ENCODE assay signal across 25 cellular contexts in genomic region chr2:30869988-30870387, GRCh38.
DNase-seq lines count a peak whose midpoint lies in the region; ATAC-seq, FAIRE-seq and TF ChIP-seq lines count a peak whose summit lies in the region.
"Had no signal": no experiment of that assay in that cellular context is flagged by ENCODE, and none has a peak within 500 bp of the region (broad histone marks: within the 10 kb centered on the region; RNA-seq: fewer than 3 reads in every experiment).

No MANE protein-coding gene starts in this region.

- H3K4me3 ChIP-seq in BLaER1, result no peak overlapping the region
- H3K4me3 ChIP-seq in HCT116 (replicated peaks in 1 of 2; ENCODE audit: low read depth in 1 of 2, low read length in 2 of 2), result no peak overlapping the region
- H3K4me3 ChIP-seq in epithelial cell of esophagus (ENCODE audit: low read length), result no peak overlapping the region
- H3K4me3 ChIP-seq in CD8-positive, alpha-beta T cell (ENCODE audit: low read depth, low read length), result no peak overlapping the region
- H3K4me3 ChIP-seq: BLaER1 treated with 17β-estradiol and CSF1 and Interleukin-3, amounts not matched to agents 10 nM and 100 nM; MG63 had no signal

- no peaks in the 10 kb centered on the region for H4K20me1 ChIP-seq in BLaER1
- H4K20me1 ChIP-seq in HCT116 (ENCODE audit: insufficient read depth), result no peaks in the 10 kb centered on the region

- H3K27ac ChIP-seq in BLaER1 (no peak overlapping the region), HCT116 (ENCODE audit: low read depth, low read length) (no peak overlapping the region)
- no peak overlapping the region for H3K27ac ChIP-seq in CD8-positive, alpha-beta T cell (ENCODE audit: low read depth, low read length)
- H3K27ac ChIP-seq: BLaER1 treated with 17β-estradiol and CSF1 and Interleukin-3, amounts not matched to agents 10 nM and 100 nM had no signal

- RAD21 ChIA-PET in HCT116 (lab: Charles Lee; ENCODE audit: low non-redundant PET in 1 of 2, low total read pairs in 2 of 2, uncharacterized antibody in 2 of 2, unreplicated experiment in 2 of 2), result no interaction called here

- H2AFZ ChIP-seq in HCT116 (ENCODE audit: low read depth, low read length, poor library complexity, severe bottlenecking), result no peak overlapping the region

- H3K9me2 ChIP-seq in HCT116 (ENCODE audit: insufficient read depth), result no peaks in the 10 kb centered on the region
- H3K9me2 ChIP-seq: SK-N-SH had no signal

- H3K79me2 ChIP-seq in HCT116 (ENCODE audit: insufficient read depth, low read length), result no peaks in the 10 kb centered on the region

- peaks cover 2% of the 10 kb centered on the region for H3K4me1 Mint-ChIP-seq in CD8-positive, alpha-beta T cell (ENCODE audit: low read depth)
- peaks cover 5 to 15% (median 10%) of the 10 kb centered on the region in 4 donors for H3K4me1 Mint-ChIP-seq in naive thymus-derived CD8-positive, alpha-beta T cell

- H3K9me3 ChIP-seq in BLaER1 (peaks cover 30% of the 10 kb centered on the region), HCT116 (ENCODE audit: control insufficient read depth in 1 of 2, insufficient read depth in 1 of 2, low read depth in 1 of 2, low read length in 2 of 2) (no peaks in the 10 kb centered on the region)
- no peaks in the 10 kb centered on the region for H3K9me3 ChIP-seq in CD8-positive, alpha-beta T cell (ENCODE audit: low read length)
- H3K9me3 ChIP-seq: SK-N-SH had no signal

- DNase-seq in HCT116 (ENCODE audit: low read depth, low spot score) (no peak), epithelial cell of esophagus (ENCODE audit: low read depth) (peak; percentile 55), kidney glomerular epithelial cell (lab: John Stamatoyannopoulos, UW) (peak; percentile 43), HEK293T (ENCODE audit: extremely low spot score) (no peak), GM19239 (ENCODE audit: insufficient read length, low spot score) (no peak)
- no peak for DNase-seq in CD8-positive, alpha-beta T cell
- no peak for DNase-seq in naive thymus-derived CD8-positive, alpha-beta T cell
- DNase-seq: CD4-positive, alpha-beta T cell; COR-L47; EL; GDM1; GOT3; IMR-90; KG1; MG63; NCI-H1105 treated with DMSO at 0.1 percent for 48 hours; NCI-H146; NCI-H2029; NCI-H446; NCI-H524 treated with DMSO at 0.1 percent for 48 hours; NCI-H774; SK-N-SH had no signal

- no peak overlapping the region for H3K9ac ChIP-seq in BLaER1
- H3K9ac ChIP-seq in HCT116 (ENCODE audit: low read length), result no peak overlapping the region
- H3K9ac ChIP-seq: BLaER1 treated with 17β-estradiol and CSF1 and Interleukin-3, amounts not matched to agents 10 nM and 100 nM; SK-N-SH had no signal

- TF ChIP-seq CTCF in HCT116 (IDR thresholded peaks at IDR 0.05 in 2 of 3, conservative IDR thresholded peaks at IDR 0.05 in 1 of 3; ENCODE audit: borderline replicate concordance in 1 of 3, insufficient read depth in 1 of 3, low read depth in 2 of 3, low read length in 2 of 3) (no peak), epithelial cell of esophagus (IDR thresholded peaks at IDR 0.05; ENCODE audit: insufficient read depth, low read depth, low read length, missing control alignments) (no peak)
- TF ChIP-seq CTCF in CD8-positive, alpha-beta T cell (IDR thresholded peaks at IDR 0.05), result no peak

- FAIRE-seq in GM19239 (lab: Jason Lieb, UNC), result no peak
- FAIRE-seq: RCC 7860 had no signal

- H3K4me1 ChIP-seq in BLaER1 (peaks cover 67% of the 10 kb centered on the region), HCT116 (ENCODE audit: control insufficient read depth in 1 of 2, insufficient read depth in 2 of 2, low read length in 2 of 2) (no peaks in the 10 kb centered on the region)
- H3K4me1 ChIP-seq in CD8-positive, alpha-beta T cell (ENCODE audit: insufficient read depth, low read length), result no peaks in the 10 kb centered on the region

- no peaks in the 10 kb centered on the region for H3K36me3 ChIP-seq in BLaER1
- no peaks in the 10 kb centered on the region for H3K36me3 ChIP-seq in HCT116 (ENCODE audit: control insufficient read depth in 1 of 2, insufficient read depth in 2 of 2, low read length in 2 of 2)
- H3K36me3 ChIP-seq in CD8-positive, alpha-beta T cell (ENCODE audit: insufficient read depth, low read length), result no peaks in the 10 kb centered on the region
- H3K36me3 ChIP-seq: MG63 had no signal

- intact Hi-C loops in HCT116 (cut with micrococcal nuclease), result no loop called here
- intact Hi-C loops in CD8-positive, alpha-beta T cell (cut with DNase I, micrococcal nuclease), result no loop called here

- POLR2A ChIA-PET in HCT116 (lab: Charles Lee), result no interaction called here
- POLR2A ChIA-PET in HEK293T (lab: Yijun Ruan, JAX), result no interaction called here
- POLR2A ChIA-PET in CD8-positive, alpha-beta T cell (lab: Charles Lee), result no interaction called here
- POLR2A ChIA-PET in naive thymus-derived CD8-positive, alpha-beta T cell (lab: Charles Lee), result no interaction called here

- peak; percentile 79 for ATAC-seq in HCT116
- no peak for ATAC-seq in CD8-positive, alpha-beta T cell
- no peak for ATAC-seq in naive thymus-derived CD8-positive, alpha-beta T cell

- H3K27me3 ChIP-seq in BLaER1 (no peaks in the 10 kb centered on the region), HCT116 (ENCODE audit: insufficient read depth, low read length) (peaks cover 12% of the 10 kb centered on the region; the same call in 1 of the 2 replicates)
- no peaks in the 10 kb centered on the region for H3K27me3 ChIP-seq in CD8-positive, alpha-beta T cell (ENCODE audit: insufficient read depth, low read length)
- H3K27me3 ChIP-seq: MG63 had no signal

- CTCF ChIA-PET in HCT116 (lab: Charles Lee) (no interaction called here), HEK293T (lab: Yijun Ruan, JAX) (no interaction called here)
- CTCF ChIA-PET in CD8-positive, alpha-beta T cell (lab: Charles Lee), result no interaction called here

- H3K4me2 ChIP-seq in BLaER1 (0 out of 2 replicates have a peak overlapping the region, but pooled peaks have one; percentile 19), HCT116 (ENCODE audit: low read length) (no peak overlapping the region)
- H3K4me2 ChIP-seq: SK-N-SH had no signal

- H3K27ac Mint-ChIP-seq in CD8-positive, alpha-beta T cell, result no peak overlapping the region
- no peak overlapping the region for H3K27ac Mint-ChIP-seq in naive thymus-derived CD8-positive, alpha-beta T cell
- H3K27ac Mint-ChIP-seq: CD4-positive, alpha-beta T cell had no signal

- no peak for TF ChIP-seq RAD21 in HCT116 (IDR thresholded peaks at IDR 0.05; ENCODE audit: low read depth)

- peaks cover 6% of the 10 kb centered on the region for H3K27me3 Mint-ChIP-seq in CD8-positive, alpha-beta T cell (ENCODE audit: low read depth)
- H3K27me3 Mint-ChIP-seq in naive thymus-derived CD8-positive, alpha-beta T cell, result peaks cover 4 to 25% (median 11%) of the 10 kb centered on the region in 5 donors

- BruUV-seq in HCT116 (replicated peaks; lab: Mats Ljungman, UMichigan), result no TSS peak

- TF ChIP-seq POLR2A in HCT116 (IDR thresholded peaks at IDR 0.05; ENCODE audit: borderline replicate concordance, extremely low read depth, insufficient read depth, insufficient read length), result no peak

- no peaks in the 10 kb centered on the region for H3K36me3 Mint-ChIP-seq in CD8-positive, alpha-beta T cell
- H3K36me3 Mint-ChIP-seq in naive thymus-derived CD8-positive, alpha-beta T cell, result no peaks in the 10 kb centered on the region

- peaks cover 4% of the 10 kb centered on the region for H3K9me3 Mint-ChIP-seq in CD8-positive, alpha-beta T cell
- H3K9me3 Mint-ChIP-seq in naive thymus-derived CD8-positive, alpha-beta T cell, result peaks cover 0 to 10% (median 4%) of the 10 kb centered on the region in 9 donors

- H3K4me3 Mint-ChIP-seq in CD8-positive, alpha-beta T cell, result no peak overlapping the region
- H3K4me3 Mint-ChIP-seq in naive thymus-derived CD8-positive, alpha-beta T cell, result no peak overlapping the region
- H3K4me3 Mint-ChIP-seq: CD4-positive, alpha-beta T cell had no signal

TF ChIP-seq in HCT116, 20 proteins besides CTCF, POLR2A, EP300 and RAD21:
- TF ChIP-seq SIN3A (IDR thresholded peaks at IDR 0.05; ENCODE audit: low read depth), result no peak
- TF ChIP-seq TCF7L2 (IDR thresholded peaks at IDR 0.05; ENCODE audit: borderline replicate concordance, extremely low read depth, insufficient read depth, insufficient read length), result no peak
- no peak for TF ChIP-seq ZNF274 (IDR thresholded peaks at IDR 0.05; ENCODE audit: low read depth, low read length)
- no peak for TF ChIP-seq FOSL1 (IDR thresholded peaks at IDR 0.05; ENCODE audit: low read depth)
- no peak for TF ChIP-seq ELF1 (IDR thresholded peaks at IDR 0.05; ENCODE audit: borderline replicate concordance, low read depth)
- TF ChIP-seq SP1 (IDR thresholded peaks at IDR 0.05; ENCODE audit: low read depth), result no peak

TF ChIP-seq in HEK293T, 16 proteins besides CTCF, POLR2A, EP300 and RAD21:
- no peak for TF ChIP-seq ARNT (IDR thresholded peaks at IDR 0.05)
- TF ChIP-seq NFRKB (IDR thresholded peaks at IDR 0.05), result no peak
- no peak for TF ChIP-seq FOXA1 (IDR thresholded peaks at IDR 0.05)
- TF ChIP-seq ELF4 (IDR thresholded peaks at IDR 0.05), result no peak
- TF ChIP-seq ZNF384 (IDR thresholded peaks at IDR 0.05), result no peak
- TF ChIP-seq L3MBTL2 (conservative IDR thresholded peaks at IDR 0.05), result no peak
- TF ChIP-seq FOXM1 (IDR thresholded peaks at IDR 0.05; ENCODE audit: borderline replicate concordance), result no peak
- no peak for TF ChIP-seq BHLHE40 (IDR thresholded peaks at IDR 0.05; ENCODE audit: borderline replicate concordance)
- TF ChIP-seq PKNOX1 (IDR thresholded peaks at IDR 0.05), result no peak
- TF ChIP-seq TARDBP (IDR thresholded peaks at IDR 0.05), result no peak
- no peak for TF ChIP-seq HDGF (IDR thresholded peaks at IDR 0.05; ENCODE audit: borderline replicate concordance)
- no peak for TF ChIP-seq SP1 (IDR thresholded peaks at IDR 0.05)
- no peak for TF ChIP-seq FOXK2 (IDR thresholded peaks at IDR 0.05)
- no peak for TF ChIP-seq LEF1 (IDR thresholded peaks at IDR 0.05; ENCODE audit: borderline replicate concordance)
- no peak for TF ChIP-seq SUZ12 (IDR thresholded peaks at IDR 0.05)
- TF ChIP-seq CTBP1 (IDR thresholded peaks at IDR 0.05; ENCODE audit: borderline replicate concordance), result no peak

Comparison
In these comparisons a context has a peak if more than half of its experiments do, and no peak if none do; other contexts are left out.
1. DNase-seq: peak in epithelial cell of esophagus (single experiment) and kidney glomerular epithelial cell (single experiment); none in HCT116 (single experiment), HEK293T (single experiment), GM19239 (single experiment), CD8-positive, alpha-beta T cell (0 of 7) and naive thymus-derived CD8-positive, alpha-beta T cell (0 of 10).